11 cellular contexts compared by ENCODE assay signal in the genomic region with DNA sequence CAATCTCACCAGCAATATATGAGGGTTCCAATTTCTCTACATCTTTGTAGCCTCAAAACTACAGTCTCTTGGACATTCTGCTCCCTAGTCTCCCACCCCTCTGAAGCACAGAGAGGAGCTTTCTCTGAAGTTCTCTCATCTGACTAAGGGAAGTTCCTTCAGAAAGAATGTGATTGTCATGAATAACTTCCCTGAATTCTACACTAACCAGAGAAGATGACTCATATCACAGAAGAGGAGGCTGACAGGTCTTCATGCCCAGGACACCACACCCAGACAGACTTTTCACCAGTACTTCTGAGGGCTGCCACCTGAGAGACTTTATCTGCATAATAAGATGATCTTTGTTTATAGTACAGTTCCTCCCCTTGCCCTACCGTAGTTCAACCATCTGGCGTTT. TPM values are rescaled to one million over a fixed set of nuclear protein-coding genes. Genes with fewer than 3 reads are reported as not detected.
DNase-seq lines count a peak whose midpoint lies in the region; ATAC-seq lines count a peak whose summit lies in the region.
"Had no signal": no experiment of that assay in that cellular context is flagged by ENCODE, and none has a peak within 500 bp of the region (broad histone marks: within the 10 kb centered on the region; RNA-seq: fewer than 3 reads in every experiment).

No MANE protein-coding gene starts in this region.

- DNase-seq in NCI-H2171 (lab: John Stamatoyannopoulos, UW) (peak; percentile 6), astrocyte of the hippocampus (ENCODE audit: low read depth, low spot score) (peak; percentile 31), non-pigmented ciliary epithelial cell (ENCODE audit: low read depth) (peak; percentile 45), NK-92 (lab: John Stamatoyannopoulos, UW; ENCODE audit: unreplicated experiment) (no peak)
- DNase-seq in activated T-helper 2 cell treated with anti-CD3 and anti-CD28 coated beads, Interferon-gamma antibody, Interleukin-2, Interleukin-4, amounts not matched to agents 10 μg/mL and 5 μg/mL and 100 μg/mL, durations not matched to agents 14 hours and 24 hours and 36 hours (ENCODE audit: low spot score), result no peak
- DNase-seq in stimulated activated CD4-positive, alpha-beta T cell treated with anti-CD3 and anti-CD28 coated beads, Interleukin-4, amount 100 ng/mL, for 1 hour, result no peak
- DNase-seq: DND-41, Kasumi-1 had no signal

- H3K9me3 Mint-ChIP-seq in activated T-helper 2 cell treated with anti-CD3 and anti-CD28 coated beads, Interferon-gamma antibody, Interleukin-2, Interleukin-4, amounts not matched to agents 10 μg/mL and 5 μg/mL and 100 μg/mL, durations not matched to agents 14 hours and 24 hours and 36 hours, result peaks cover 36% of the 10 kb centered on the region

- no peak overlapping the region for H3K4me3 Mint-ChIP-seq in activated T-helper 2 cell treated with anti-CD3 and anti-CD28 coated beads, Interferon-gamma antibody, Interleukin-2, Interleukin-4, amounts not matched to agents 10 μg/mL and 5 μg/mL and 100 μg/mL, durations not matched to agents 14 hours and 24 hours and 36 hours (ENCODE audit: low read depth)
- H3K4me3 Mint-ChIP-seq: activated naive CD8-positive, alpha-beta T cell had no signal

- intact Hi-C loops in activated T-helper 2 cell treated with anti-CD3 and anti-CD28 coated beads, Interferon-gamma antibody, Interleukin-2, Interleukin-4, amounts not matched to agents 10 μg/mL and 5 μg/mL and 100 μg/mL, durations not matched to agents 14 hours and 24 hours and 36 hours (cut with micrococcal nuclease), result no loop called here

- H3K36me3 Mint-ChIP-seq in activated T-helper 2 cell treated with anti-CD3 and anti-CD28 coated beads, Interferon-gamma antibody, Interleukin-2, Interleukin-4, amounts not matched to agents 10 μg/mL and 5 μg/mL and 100 μg/mL, durations not matched to agents 14 hours and 24 hours and 36 hours (ENCODE audit: low read depth), result no peaks in the 10 kb centered on the region

- no peaks in the 10 kb centered on the region for H3K27me3 Mint-ChIP-seq in activated T-helper 2 cell treated with anti-CD3 and anti-CD28 coated beads, Interferon-gamma antibody, Interleukin-2, Interleukin-4, amounts not matched to agents 10 μg/mL and 5 μg/mL and 100 μg/mL, durations not matched to agents 14 hours and 24 hours and 36 hours (ENCODE audit: low read depth)
- H3K27me3 Mint-ChIP-seq: activated naive CD8-positive, alpha-beta T cell had no signal

- H3K27ac Mint-ChIP-seq in activated T-helper 2 cell treated with anti-CD3 and anti-CD28 coated beads, Interferon-gamma antibody, Interleukin-2, Interleukin-4, amounts not matched to agents 10 μg/mL and 5 μg/mL and 100 μg/mL, durations not matched to agents 14 hours and 24 hours and 36 hours, result no peak overlapping the region
- H3K27ac Mint-ChIP-seq: activated naive CD8-positive, alpha-beta T cell had no signal

- ATAC-seq in GM18907 (IDR thresholded peaks at IDR 0.05; ENCODE audit: unreplicated experiment) (peak; percentile 71), HG03521 (IDR thresholded peaks at IDR 0.05; ENCODE audit: unreplicated experiment) (no peak)

- peaks cover 1% of the 10 kb centered on the region for H3K4me1 Mint-ChIP-seq in activated T-helper 2 cell treated with anti-CD3 and anti-CD28 coated beads, Interferon-gamma antibody, Interleukin-2, Interleukin-4, amounts not matched to agents 10 μg/mL and 5 μg/mL and 100 μg/mL, durations not matched to agents 14 hours and 24 hours and 36 hours (ENCODE audit: low read depth)

RNA-seq across cellular contexts. Expression of a gene that starts 52.8 kb away (rescaled TPM):
- 10.7 and 13.9 TPM in 2 replicates for total RNA-seq in activated T-helper 2 cell treated with anti-CD3 and anti-CD28 coated beads, Interferon-gamma antibody, Interleukin-2, Interleukin-4, amounts not matched to agents 10 μg/mL and 5 μg/mL and 100 μg/mL, durations not matched to agents 14 hours and 24 hours and 36 hours

Comparison
In these comparisons a context has a peak if more than half of its experiments do, and no peak if none do; other contexts are left out.
1. DNase-seq: peak in NCI-H2171 (single experiment), astrocyte of the hippocampus (single experiment) and non-pigmented ciliary epithelial cell (single experiment); none in activated T-helper 2 cell treated with anti-CD3 and anti-CD28 coated beads, Interferon-gamma antibody, Interleukin-2, Interleukin-4, amounts not matched to agents 10 μg/mL and 5 μg/mL and 100 μg/mL, durations not matched to agents 14 hours and 24 hours and 36 hours (single experiment), stimulated activated CD4-positive, alpha-beta T cell treated with anti-CD3 and anti-CD28 coated beads, Interleukin-4, amount 100 ng/mL, for 1 hour (single experiment) and NK-92 (single experiment).